13 cellular contexts compared by ENCODE assay signal in genomic region chr2:135424849-135425248, GRCh38.
"Had no signal": no experiment of that assay in that cellular context is flagged by ENCODE, and none has a peak within 500 bp of the region (broad histone marks: within the 10 kb centered on the region; RNA-seq: fewer than 3 reads in every experiment).

No MANE protein-coding gene starts in this region.

- H3K4me3 Mint-ChIP-seq: activated CD4-positive, alpha-beta T cell treated with anti-CD3 and anti-CD28 coated beads, Interleukin-2, amount 10 ng/mL, durations not matched to agents 24 days and 14 days; nephron progenitor cell; WTC11 had no signal

- H3K27ac ChIP-seq: coronary artery, hepatocyte, sigmoid colon had no signal

- H3K27me3 Mint-ChIP-seq: activated CD4-positive, alpha-beta T cell treated with anti-CD3 and anti-CD28 coated beads, Interleukin-2, amount 10 ng/mL, durations not matched to agents 24 days and 14 days had no signal

- H3K4me1 Mint-ChIP-seq: activated CD4-positive, alpha-beta T cell treated with anti-CD3 and anti-CD28 coated beads, Interleukin-2, amount 10 ng/mL, durations not matched to agents 24 days and 14 days; nephron progenitor cell had no signal

- DNase-seq: activated CD4-positive, alpha-beta T cell treated with anti-CD3 and anti-CD28 coated beads, Interleukin-2, amount 10 ng/mL, durations not matched to agents 24 days and 14 days; activated naive CD4-positive, alpha-beta T cell treated with Interleukin-2 at 50 U/mL for 16 hours; effector CD4-positive, alpha-beta T cell; left ventricle myocardium superior; mesenchymal stem cell; nephron progenitor cell; sigmoid colon; stimulated activated CD4-positive, alpha-beta T cell treated with anti-CD3 and anti-CD28 coated beads, Interleukin-12 subunit alpha, Interleukin-12 subunit beta, amount 100 ng/mL, for 4 hours; stimulated activated naive CD4-positive, alpha-beta T cell; trophoblast cell had no signal

- H3K27ac Mint-ChIP-seq: activated CD4-positive, alpha-beta T cell treated with anti-CD3 and anti-CD28 coated beads, Interleukin-2, amount 10 ng/mL, durations not matched to agents 24 days and 14 days; WTC11 had no signal

- ATAC-seq: left ventricle myocardium superior, WTC11 had no signal
